11 cellular contexts compared by ENCODE assay signal in the genomic region with DNA sequence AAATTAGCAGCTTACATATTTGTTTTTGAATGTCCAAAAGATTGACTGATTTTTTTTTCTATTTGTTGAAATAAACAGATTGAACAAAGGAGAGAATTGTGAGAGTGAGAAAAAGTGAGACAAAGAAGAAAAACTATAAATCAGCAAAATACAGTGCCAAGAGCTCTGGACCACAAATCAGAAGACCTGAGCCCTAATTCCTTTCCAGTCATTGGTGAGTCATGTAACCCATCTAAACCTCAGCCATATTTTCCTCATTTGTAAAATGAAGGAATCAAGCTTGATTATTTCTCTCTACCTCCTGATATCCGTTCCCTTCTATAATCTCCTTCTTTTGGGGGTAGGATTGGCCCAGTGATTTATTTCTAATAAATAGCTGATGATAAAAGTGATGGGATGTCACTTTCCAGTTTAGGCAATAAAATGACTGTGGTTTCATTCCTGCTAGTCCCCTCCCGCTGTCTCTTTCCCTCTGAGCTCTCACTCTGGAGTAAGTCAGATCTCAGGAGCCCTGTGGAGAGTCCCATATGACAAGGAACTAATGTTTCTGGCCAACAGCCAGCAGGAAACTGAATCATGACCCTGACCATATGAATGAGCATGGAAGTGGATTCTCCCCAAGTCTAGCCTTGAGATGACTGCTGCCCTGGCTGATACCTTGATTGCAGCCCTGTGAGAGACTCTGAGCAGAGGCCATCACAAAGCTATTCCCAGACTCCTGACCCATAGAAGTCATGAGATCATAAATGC.
DNase-seq lines count a peak whose midpoint lies in the region; TF ChIP-seq lines count a peak whose summit lies in the region.
"Had no signal": no experiment of that assay in that cellular context is flagged by ENCODE, and none has a peak within 500 bp of the region (broad histone marks: within the 10 kb centered on the region; RNA-seq: fewer than 3 reads in every experiment).

No MANE protein-coding gene starts in this region.

- no peak overlapping the region for H3K4me3 ChIP-seq in coronary artery

- DNase-seq in GM04504 (ENCODE audit: low read depth), result peak; percentile 5
- peak; percentile 93 for DNase-seq in NCI-H69 (lab: John Stamatoyannopoulos, UW)
- DNase-seq in cerebellar cortex (ENCODE audit: low spot score), result peak; percentile 39
- DNase-seq in retina, result peak; percentile 39
- DNase-seq in stimulated activated CD4-positive, alpha-beta T cell treated with anti-CD3 and anti-CD28 coated beads, Interleukin-4, amount 100 ng/mL, for 1 hour, result no peak
- DNase-seq in activated CD4-positive, alpha-beta T cell treated with anti-CD3 and anti-CD28 coated beads for 48 hours, result no peak
- no peak for DNase-seq in coronary artery (ENCODE audit: low spot score)
- DNase-seq: activated CD4-positive, alpha-beta T cell treated with anti-CD3 and anti-CD28 coated beads for 36 hours; activated T-cell treated with anti-CD3 and anti-CD28 coated beads, Interleukin-2, amount 50 U/mL, for 72 hours; MV-4-11; SW 1271 had no signal

- no peak overlapping the region for H3K27ac ChIP-seq in coronary artery

- no peak for TF ChIP-seq CTCF in coronary artery (IDR thresholded peaks at IDR 0.05)

Comparison
In these comparisons a context has a peak if more than half of its experiments do, and no peak if none do; other contexts are left out.
1. DNase-seq: peak in GM04504 (single experiment), NCI-H69 (single experiment), cerebellar cortex (single experiment) and retina (single experiment); none in stimulated activated CD4-positive, alpha-beta T cell treated with anti-CD3 and anti-CD28 coated beads, Interleukin-4, amount 100 ng/mL, for 1 hour (single experiment), activated CD4-positive, alpha-beta T cell treated with anti-CD3 and anti-CD28 coated beads for 48 hours (single experiment) and coronary artery (single experiment).